Comparison of ENCODE assay signal across 18 cellular contexts in genomic region chr1:115454835-115455511, GRCh38.
A peak's percentile ranks its signal among the peaks of the same experiment; 100 is the strongest.
DNase-seq lines count a peak whose midpoint lies in the region; ATAC-seq and TF ChIP-seq lines count a peak whose summit lies in the region.
"Had no signal": no experiment of that assay in that cellular context is flagged by ENCODE, and none has a peak within 500 bp of the region (broad histone marks: within the 10 kb centered on the region; RNA-seq: fewer than 3 reads in every experiment).

No MANE protein-coding gene starts in this region.

- H3K4me1 ChIP-seq in testis: peaks cover 8% of the 10 kb centered on the region
- H3K4me1 ChIP-seq: Peyer's patch had no signal

- 78 to 81% methylated on average over 12 to 13 of the region's 13 CpGs for WGBS in testis, 2 donors

- DNase-seq in NCI-H510A treated with DMSO at 0.1 percent for 48 hours (lab: John Stamatoyannopoulos, UW) (peak; percentile 39), NCI-H510A (lab: John Stamatoyannopoulos, UW) (no peak), NCI-H2171 treated with DMSO at 0.1 percent for 48 hours (lab: John Stamatoyannopoulos, UW) (peak; percentile 91), left cardiac atrium (peak; percentile 59), testis (peak; percentile 26)
- DNase-seq in activated T-cell treated with anti-CD3 and anti-CD28 coated beads, Interleukin-2, amount 50 U/mL, for 1 hour: no peak
- DNase-seq: activated naive CD4-positive, alpha-beta T cell treated with anti-CD3 and anti-CD28 coated beads, Interleukin-2, amount 50 U/mL, for 16 hours; HCEC 1CT; natural killer cell; NCI-H187 treated with DMSO at 0.1 percent for 48 hours; Peyer's patch; T-helper 9 cell; tibial artery had no signal

- no peak for TF ChIP-seq POLR2A in testis (IDR thresholded peaks at IDR 0.05)

- no peaks in the 10 kb centered on the region for H3K9me3 ChIP-seq in testis
- H3K9me3 ChIP-seq: esophagus muscularis mucosa, Peyer's patch, tibial artery had no signal

- intact Hi-C loops in left cardiac atrium (cut with DNase I) (loop anchor here in 1 of 2 donors (10.0 kb wide), 2 partner anchors 170 to 280 kb away; no protein-coding TSS in a partner anchor), testis (cut with DNase I; ENCODE audit: low total_unique reads) (no loop called here)

- no peak overlapping the region for H3K27ac ChIP-seq in testis
- H3K27ac ChIP-seq: Peyer's patch, tibial artery had no signal

- ATAC-seq in left cardiac atrium (peak; percentile 85 to 88), GM21529 (IDR thresholded peaks at IDR 0.05; ENCODE audit: unreplicated experiment) (no peak), GM18861 (IDR thresholded peaks at IDR 0.05; ENCODE audit: unreplicated experiment) (no peak)
- ATAC-seq: HepG2, natural killer cell had no signal

- H3K36me3 ChIP-seq in testis (ENCODE audit: low read depth, missing control alignments): no peaks in the 10 kb centered on the region
- H3K36me3 ChIP-seq: esophagus muscularis mucosa, Peyer's patch, tibial artery had no signal

- H3K27me3 ChIP-seq in testis: no peaks in the 10 kb centered on the region
- H3K27me3 ChIP-seq: esophagus muscularis mucosa, Peyer's patch, tibial artery had no signal

- H3K4me3 ChIP-seq in testis: no peak overlapping the region
- H3K4me3 ChIP-seq: esophagus muscularis mucosa, Peyer's patch, skin epidermis, tibial artery had no signal

- no peak for TF ChIP-seq CTCF in testis (IDR thresholded peaks at IDR 0.05)

Comparison
In these comparisons a context has a peak if more than half of its experiments do, and no peak if none do; other contexts are left out.
1. DNase-seq: peak in NCI-H510A treated with DMSO at 0.1 percent for 48 hours (single experiment), NCI-H2171 treated with DMSO at 0.1 percent for 48 hours (single experiment), left cardiac atrium (single experiment) and testis (single experiment); none in NCI-H510A (single experiment) and activated T-cell treated with anti-CD3 and anti-CD28 coated beads, Interleukin-2, amount 50 U/mL, for 1 hour (single experiment).
2. ATAC-seq: peak in left cardiac atrium (2 of 2); none in GM21529 (single experiment) and GM18861 (single experiment).